23 cellular contexts compared by ENCODE assay signal in genomic region chr16:80631581-80631980, GRCh38.
"Had no signal": no experiment of that assay in that cellular context is flagged by ENCODE, and none has a peak within 500 bp of the region (broad histone marks: within the 10 kb centered on the region; RNA-seq: fewer than 3 reads in every experiment).

No MANE protein-coding gene starts in this region.

- H3K36me3 ChIP-seq: SJCRH30, WERI-Rb-1 had no signal

- H3K9me3 ChIP-seq: SJCRH30 had no signal

- H3K27ac ChIP-seq: SJCRH30, WERI-Rb-1 had no signal

- DNase-seq: activated CD4-positive, alpha-beta T cell treated with anti-CD3 and anti-CD28 coated beads for 4 hours; activated CD8-positive, alpha-beta memory T cell treated with anti-CD3 and anti-CD28 coated beads, Interleukin-2, amount 50 U/mL, for 4 hours; activated CD8-positive, alpha-beta T cell treated with anti-CD3 and anti-CD28 coated beads for 36 hours; activated naive CD4-positive, alpha-beta T cell; activated T-cell treated with anti-CD3 and anti-CD28 coated beads, Interleukin-2, amount 50 U/mL, for 72 hours; amygdala; MM.1S; NCI-H1105; NCI-H1436; NCI-H1694 treated with DMSO at 0.1 percent for 48 hours; NCI-H2029 treated with DMSO at 0.1 percent for 48 hours; NCI-H510A treated with DMSO at 0.1 percent for 48 hours; NCI-H69; NK-92 treated with Interleukin-12 subunit alpha and Interleukin-12 subunit beta, amount 100 ng/mL, for 24 hours; OCI-M1; Right ventricle myocardium superior; RPMI8226; SJCRH30; SK-N-SH; T-helper 1 cell; WERI-Rb-1 had no signal

- H3K4me3 ChIP-seq: SJCRH30 had no signal

- H3K4me1 ChIP-seq: SJCRH30 had no signal

- H3K27me3 ChIP-seq: SJCRH30 had no signal

- ATAC-seq: activated CD4-positive, CD25-positive, alpha-beta regulatory T cell treated with anti-CD3 and anti-CD28 coated beads, Interleukin-2, amount 50 U/mL, for 24 hours; activated CD8-positive, alpha-beta T cell treated with anti-CD3 and anti-CD28 coated beads for 36 hours; activated T-cell treated with anti-CD3 and anti-CD28 coated beads, Interleukin-2, amount 50 U/mL, for 72 hours; Panc1 had no signal
